9 cellular contexts compared by ENCODE assay signal in genomic region chr9:70415041-70415440, GRCh38. TPM values are rescaled to one million over a fixed set of nuclear protein-coding genes. Genes with fewer than 3 reads are reported as not detected.
DNase-seq lines count a peak whose midpoint lies in the region; ATAC-seq and TF ChIP-seq lines count a peak whose summit lies in the region.
"Had no signal": no experiment of that assay in that cellular context is flagged by ENCODE, and none has a peak within 500 bp of the region (broad histone marks: within the 10 kb centered on the region; RNA-seq: fewer than 3 reads in every experiment).

No MANE protein-coding gene starts in this region.

- no peaks in the 10 kb centered on the region for H3K9me3 Mint-ChIP-seq in activated naive CD8-positive, alpha-beta T cell (ENCODE audit: low read depth)

- no peaks in the 10 kb centered on the region for H3K9me2 ChIP-seq in hepatocyte (replicated peaks; ENCODE audit: insufficient read depth)

- H3K27me3 Mint-ChIP-seq in activated naive CD8-positive, alpha-beta T cell: no peaks in the 10 kb centered on the region

- H4K20me1 ChIP-seq in IMR-90 (ENCODE audit: insufficient read depth, low read length): peaks cover 14% of the 10 kb centered on the region
- peaks cover 14% of the 10 kb centered on the region for H4K20me1 ChIP-seq in hepatocyte (ENCODE audit: insufficient read depth, poor library complexity, severe bottlenecking)

- H3K4me3 Mint-ChIP-seq in activated naive CD8-positive, alpha-beta T cell: peak overlapping the region; percentile 99

- H3K79me2 ChIP-seq in hepatocyte: peaks cover 23% of the 10 kb centered on the region

- TF ChIP-seq POLR2A in IMR-90 (IDR thresholded peaks at IDR 0.05; ENCODE audit: low read depth, low read length): no peak
- TF ChIP-seq POLR2A in spleen (IDR thresholded peaks at IDR 0.05): no peak
- TF ChIP-seq POLR2A in erythroblast (IDR thresholded peaks at IDR 0.05; ENCODE audit: low read length): no peak

- no CpG with 5 or more reads among the region's 2 CpGs for WGBS in IMR-90 (ENCODE audit: extremely low coverage in 2 of 2, insufficient read length in 1 of 2), 2 experiments
- 39% methylated on average over 2 of the region's 2 CpGs for WGBS in hepatocyte (ENCODE audit: low lambda C conversion rate, missing lambda C conversion rate)
- 85 to 97% (median 91%) methylated on average over 2 of the region's 2 CpGs for WGBS in spleen, 5 donors

- peak overlapping the region; percentile 100 for H3K27ac Mint-ChIP-seq in activated naive CD8-positive, alpha-beta T cell

- peak overlapping the region; percentile 21; the same call in 1 of the 2 replicates for H2BK120ac ChIP-seq in IMR-90 (ENCODE audit: low read depth, low read length)

- peaks cover 7% of the 10 kb centered on the region for H3K4me1 ChIP-seq in IMR-90 (ENCODE audit: control insufficient read depth, insufficient read depth, low read length)
- H3K4me1 ChIP-seq in hepatocyte (ENCODE audit: insufficient read depth): peaks cover 11% of the 10 kb centered on the region
- peaks cover 23 to 62% (median 42%) of the 10 kb centered on the region in 6 donors for H3K4me1 ChIP-seq in spleen

- H3K9me3 ChIP-seq in IMR-90 (ENCODE audit: control insufficient read depth, insufficient read depth, low read length) (no peaks in the 10 kb centered on the region), hepatocyte (ENCODE audit: low read depth) (no peaks in the 10 kb centered on the region), spleen (no peaks in the 10 kb centered on the region)

- intact Hi-C loops in IMR-90 (cut with micrococcal nuclease) (loop anchor here (2.0 kb wide), 1 partner anchor 158 kb away; no protein-coding TSS in a partner anchor), spleen (cut with DNase I; ENCODE audit: low total_unique reads) (no loop called here)

- BruUV-seq in IMR-90 (replicated peaks; lab: Mats Ljungman, UMichigan): no TSS peak

- no peak overlapping the region for H4K8ac ChIP-seq in IMR-90 (ENCODE audit: low read depth in 2 of 2, low read length in 2 of 2)

- no peaks in the 10 kb centered on the region for H3K27me3 ChIP-seq in IMR-90 (ENCODE audit: control insufficient read depth, insufficient read depth, low read length)
- no peaks in the 10 kb centered on the region for H3K27me3 ChIP-seq in hepatocyte
- H3K27me3 ChIP-seq in spleen (replicated peaks in 1 of 7): no peaks in the 10 kb centered on the region

- H3K4me3 ChIP-seq in IMR-90 (ENCODE audit: insufficient read depth, low read depth, low read length): no peak overlapping the region
- no peak overlapping the region for H3K4me3 ChIP-seq in hepatocyte
- peak overlapping the region in 3 of 8 donors; percentile 66 to 77 (median 71) for H3K4me3 ChIP-seq in spleen

- H3K36me3 Mint-ChIP-seq in activated naive CD8-positive, alpha-beta T cell: no peaks in the 10 kb centered on the region

- H3K14ac ChIP-seq in IMR-90 (replicated peaks; ENCODE audit: low read depth, low read length): 0 out of 2 replicates have a peak overlapping the region, but pooled peaks have one; percentile 35

- dilution Hi-C loops in IMR-90 (cut with HindIII; ENCODE audit: low sequenced_read_pairs, unreplicated experiment): no loop called here

- TF ChIP-seq RAD21 in IMR-90 (IDR thresholded peaks at IDR 0.05; ENCODE audit: low read length): no peak

- H3K79me1 ChIP-seq in IMR-90 (ENCODE audit: low read depth in 1 of 2, low read length in 2 of 2): peaks cover 7 to 36% of the 10 kb centered on the region in 2 experiments; a peak in 3 of 4 replicates

- no peaks in the 10 kb centered on the region for H3K36me3 ChIP-seq in IMR-90 (ENCODE audit: control insufficient read depth, insufficient read depth, low read length)
- no peaks in the 10 kb centered on the region for H3K36me3 ChIP-seq in hepatocyte (replicated peaks; ENCODE audit: insufficient read depth, low read depth)
- no peaks in the 10 kb centered on the region for H3K36me3 ChIP-seq in spleen

- no peak overlapping the region for H4K5ac ChIP-seq in IMR-90 (ENCODE audit: low read depth, low read length)

- POLR2A ChIA-PET in IMR-90 (lab: Charles Lee; ENCODE audit: unreplicated experiment): interaction anchor here (0.6 kb wide), 1 partner anchor 27 kb away, joined by 3 read pairs; no protein-coding TSS in a partner anchor

- H3K56ac ChIP-seq in IMR-90 (ENCODE audit: extremely low read depth, insufficient read depth, low read length): 0 out of 2 replicates have a peak overlapping the region, but pooled peaks have one; percentile 19

- no peak for ATAC-seq in IMR-90 (ENCODE audit: low read depth)

- H2BK5ac ChIP-seq in IMR-90 (ENCODE audit: low read depth, low read length, poor library complexity, severe bottlenecking): peak overlapping the region; percentile 73

- 0 out of 2 replicates have a peak overlapping the region, but pooled peaks have one; percentile 12 for H4K91ac ChIP-seq in IMR-90 (ENCODE audit: insufficient read depth, low read depth, low read length)

- H2BK15ac ChIP-seq in IMR-90 (ENCODE audit: low read depth, low read length): peak overlapping the region; percentile 25; the same call in 1 of the 3 replicates

- peak overlapping the region; percentile 41; the same call in 1 of the 2 replicates for H3K9ac ChIP-seq in IMR-90 (ENCODE audit: low read depth, low read length)

- peak overlapping the region; percentile 11; the same call in 1 of the 2 replicates for H3K4ac ChIP-seq in IMR-90 (ENCODE audit: low read depth, low read length)

- peaks cover 7% of the 10 kb centered on the region; the same call in 1 of the 2 replicates for H3K9me1 ChIP-seq in IMR-90 (ENCODE audit: insufficient read depth, low read length)

- peak overlapping the region; percentile 88; the same call in 1 of the 2 replicates for H3K4me2 ChIP-seq in IMR-90 (ENCODE audit: low read depth, low read length)
- H3K4me2 ChIP-seq in hepatocyte: peak overlapping the region; percentile 76

- H3K18ac ChIP-seq in IMR-90 (ENCODE audit: low read depth, low read length): no peak overlapping the region

- H3K4me1 Mint-ChIP-seq in activated naive CD8-positive, alpha-beta T cell (ENCODE audit: low read depth): peaks cover 42% of the 10 kb centered on the region

- no peak overlapping the region; the same call in 1 of the 2 replicates for H2AK5ac ChIP-seq in IMR-90 (ENCODE audit: low read depth, low read length)

- H2AFZ ChIP-seq in IMR-90 (replicated peaks; ENCODE audit: low read length, poor library complexity) (no peak overlapping the region), hepatocyte (no peak overlapping the region)

- DNase-seq in IMR-90: no peak
- DNase-seq in hepatocyte (ENCODE audit: low spot score): no peak
- DNase-seq in spleen: no peak
- DNase-seq in NCI-H345 treated with DMSO at 0.1 percent for 48 hours (lab: John Stamatoyannopoulos, UW; ENCODE audit: unreplicated experiment): no peak
- no peak for DNase-seq in DMS79 (lab: John Stamatoyannopoulos, UW)
- no peak for DNase-seq in erythroblast (lab: John Stamatoyannopoulos, UW)
- no peak for DNase-seq in Ammon's horn (ENCODE audit: low spot score)
- DNase-seq: NCI-H2171 had no signal

- TF ChIP-seq CTCF in IMR-90 (conservative IDR thresholded peaks at IDR 0.05; ENCODE audit: low read depth, low read length) (no peak), hepatocyte (IDR thresholded peaks at IDR 0.05; ENCODE audit: poor library complexity) (no peak), spleen (IDR thresholded peaks at IDR 0.05 in 8 of 11, conservative IDR thresholded peaks at IDR 0.05 in 3 of 11) (no peak)

- H2BK20ac ChIP-seq in IMR-90 (ENCODE audit: low read depth, low read length): peak overlapping the region; percentile 24; the same call in 1 of the 2 replicates

- CTCF ChIA-PET in IMR-90 (lab: Yijun Ruan, JAX): interaction anchor here (0.8 to 1.9 kb wide), 4 partner anchors 23 to 187 kb away, joined by 3 to 7 read pairs (median 4); no protein-coding TSS in a partner anchor

- H3K23ac ChIP-seq in IMR-90 (ENCODE audit: low read depth, low read length): peak overlapping the region; percentile 63

- no peak overlapping the region for H2AK9ac ChIP-seq in IMR-90 (replicated peaks; ENCODE audit: low read depth, low read length, poor library complexity)

- no peak overlapping the region; the same call in 1 of the 2 replicates for H3K27ac ChIP-seq in IMR-90 (ENCODE audit: insufficient read depth, low read length)
- H3K27ac ChIP-seq in hepatocyte: peak overlapping the region; percentile 96
- peak overlapping the region; percentile 95 to 100 (median 100) for H3K27ac ChIP-seq in spleen

- in situ Hi-C loops in IMR-90 (cut with MboI; ENCODE audit: low sequenced_read_pairs): loop anchor here (5.0 kb wide), 1 partner anchor 67 kb away; no protein-coding TSS in a partner anchor

TF ChIP-seq in IMR-90, 13 proteins besides CTCF, POLR2A, EP300 and RAD21:
- no peak for TF ChIP-seq RFX5 (IDR thresholded peaks at IDR 0.05; ENCODE audit: low read depth, low read length)
- TF ChIP-seq MAZ (IDR thresholded peaks at IDR 0.05; ENCODE audit: borderline replicate concordance, low read depth, low read length): no peak
- no peak for TF ChIP-seq CHD1 (IDR thresholded peaks at IDR 0.05; ENCODE audit: low read depth, low read length)
TF ChIP-seq in IMR-90: peak in this region for 0.

RNA-seq across cellular contexts. Expression of gene KLF9, which starts 0.6 kb away (rescaled TPM):
- total RNA-seq in IMR-90 (2012; rRNA removed) (7.5 and 11.4 TPM in 2 replicates), hepatocyte (29.4 and 31.9 TPM in 2 replicates), spleen (10 to 100 TPM; 13.5 to 74.8 (median 50.4) TPM)
- polyA plus RNA-seq in IMR-90 (2012; rRNA removed) (4.1 and 4.3 TPM in 2 replicates), hepatocyte (5.2 and 5.3 TPM in 2 replicates), spleen (10 to 100 TPM in 2 of 3 donors, 1 to 10 TPM in 1; 7.1 to 12.6 (median 12.4) TPM)
- 3.1 and 9.3 TPM in 2 replicates for polyA plus RNA-seq in IMR-90 (2012; cell fraction: cytosol; rRNA removed)
- 10.6 and 22.1 TPM in 2 replicates for polyA plus RNA-seq in IMR-90 (2012; cell fraction: nucleus; rRNA removed; ENCODE audit: low replicate concordance)
